8 cellular contexts compared by ENCODE assay signal in the genomic region with DNA sequence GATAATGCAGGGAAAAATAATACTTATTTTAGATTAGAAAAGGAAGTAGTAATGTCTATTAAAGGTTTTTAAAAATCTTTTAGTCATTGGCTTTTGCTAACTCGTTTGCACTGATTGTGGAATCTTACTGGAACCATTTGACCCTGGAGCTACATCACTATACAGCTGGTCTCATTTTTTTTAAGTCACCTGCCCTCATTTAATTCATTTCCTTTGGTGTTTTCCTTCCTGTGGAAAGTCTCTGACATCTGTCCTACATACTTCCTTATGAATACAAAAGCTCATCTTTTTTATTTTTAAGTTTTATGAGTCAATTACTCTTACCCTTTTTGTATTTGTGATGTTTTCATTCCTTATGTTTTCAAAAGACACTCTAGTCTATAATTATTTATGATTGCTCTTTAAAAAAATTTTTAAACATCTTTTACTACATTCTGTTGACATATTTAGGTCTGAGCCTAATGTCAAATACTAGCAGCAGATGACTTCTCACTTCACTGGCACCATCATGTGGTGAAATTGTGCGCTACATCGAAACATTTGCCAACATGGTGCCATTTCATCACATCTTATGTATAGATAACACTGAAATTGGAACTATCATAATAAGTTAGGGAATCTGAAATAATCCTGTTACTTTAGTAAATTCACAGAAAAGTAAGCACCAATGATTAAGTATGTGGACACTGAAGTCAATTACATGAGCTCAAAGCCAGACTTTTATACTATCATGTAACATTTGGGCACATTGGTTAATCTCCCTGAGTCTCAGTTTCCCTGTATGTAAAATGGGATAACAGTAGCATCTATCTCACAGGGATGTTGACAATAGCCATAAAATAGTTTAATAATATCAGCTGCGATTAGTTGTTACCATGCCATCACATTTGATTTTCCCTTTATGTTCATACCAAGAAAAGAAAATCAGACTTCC. TPM values are rescaled to one million over a fixed set of nuclear protein-coding genes. Genes with fewer than 3 reads are reported as not detected.
DNase-seq lines count a peak whose midpoint lies in the region; ATAC-seq, FAIRE-seq and TF ChIP-seq lines count a peak whose summit lies in the region.

No MANE protein-coding gene starts in this region.

- peak; percentile 54 for TF ChIP-seq CTCF in CD8-positive, alpha-beta T cell (IDR thresholded peaks at IDR 0.05)
- TF ChIP-seq CTCF in glutamatergic neuron (IDR thresholded peaks at IDR 0.05; ENCODE audit: partially characterized antibody, unreplicated experiment): peak; percentile 76

- peak; percentile 32 to 65 (median 42) for DNase-seq in CD8-positive, alpha-beta T cell
- DNase-seq in GM19239 (ENCODE audit: insufficient read length, low spot score) (no peak), HuH-7 (ENCODE audit: low spot score) (peak; percentile 8), SJCRH30 (peak; percentile 42 to 77), glutamatergic neuron (peak; percentile 71), retina (peak; percentile 61), cortex of kidney (lab: John Stamatoyannopoulos, UW) (no peak)
- DNase-seq in activated naive CD4-positive, alpha-beta T cell treated with anti-CD3 and anti-CD28 coated beads, Interleukin-2, amount 50 U/mL, for 16 hours: peak; percentile 71

- H3K4me1 Mint-ChIP-seq in CD8-positive, alpha-beta T cell (ENCODE audit: low read depth): no peaks in the 10 kb centered on the region
- H3K4me1 Mint-ChIP-seq in glutamatergic neuron (ENCODE audit: low read depth, unreplicated experiment): no peaks in the 10 kb centered on the region

- H3K27ac Mint-ChIP-seq in CD8-positive, alpha-beta T cell: no peak overlapping the region
- no peak overlapping the region for H3K27ac Mint-ChIP-seq in glutamatergic neuron (ENCODE audit: unreplicated experiment)

- peak; percentile 98 for FAIRE-seq in GM19239 (lab: Jason Lieb, UNC)

- H3K36me3 ChIP-seq in CD8-positive, alpha-beta T cell (ENCODE audit: insufficient read depth, low read length): no peaks in the 10 kb centered on the region
- H3K36me3 ChIP-seq in SJCRH30: no peaks in the 10 kb centered on the region

- peak; percentile 81 for ATAC-seq in CD8-positive, alpha-beta T cell

- H3K4me3 ChIP-seq in CD8-positive, alpha-beta T cell (ENCODE audit: low read depth, low read length): no peak overlapping the region
- H3K4me3 ChIP-seq in SJCRH30: no peak overlapping the region

- no peak overlapping the region for H3K4me3 Mint-ChIP-seq in CD8-positive, alpha-beta T cell
- H3K4me3 Mint-ChIP-seq in glutamatergic neuron (ENCODE audit: unreplicated experiment): no peak overlapping the region

- H3K27me3 Mint-ChIP-seq in CD8-positive, alpha-beta T cell (ENCODE audit: low read depth): peaks cover 9% of the 10 kb centered on the region
- peaks cover 2% of the 10 kb centered on the region for H3K27me3 Mint-ChIP-seq in glutamatergic neuron (ENCODE audit: unreplicated experiment)

- no peaks in the 10 kb centered on the region for H3K27me3 ChIP-seq in CD8-positive, alpha-beta T cell (ENCODE audit: insufficient read depth, low read length)
- no peaks in the 10 kb centered on the region for H3K27me3 ChIP-seq in SJCRH30

- no peaks in the 10 kb centered on the region for H3K4me1 ChIP-seq in CD8-positive, alpha-beta T cell (ENCODE audit: insufficient read depth, low read length)
- no peaks in the 10 kb centered on the region for H3K4me1 ChIP-seq in SJCRH30

- H3K36me3 Mint-ChIP-seq in CD8-positive, alpha-beta T cell: no peaks in the 10 kb centered on the region
- peaks cover 13% of the 10 kb centered on the region for H3K36me3 Mint-ChIP-seq in glutamatergic neuron (ENCODE audit: unreplicated experiment)

- CTCF ChIA-PET in CD8-positive, alpha-beta T cell (lab: Charles Lee): interaction anchor here (0.6 to 1.7 kb wide), 8 partner anchors 9 to 459 kb away, joined by 3 to 10 read pairs (median 3); no protein-coding TSS in a partner anchor

- POLR2A ChIA-PET in CD8-positive, alpha-beta T cell (lab: Charles Lee): interaction anchor here (1.1 kb wide), 1 partner anchor 9 kb away, joined by 3 read pairs; no protein-coding TSS in a partner anchor

- no peak overlapping the region for H3K27ac ChIP-seq in CD8-positive, alpha-beta T cell (ENCODE audit: low read depth, low read length)
- H3K27ac ChIP-seq in SJCRH30: no peak overlapping the region

- peaks cover 9% of the 10 kb centered on the region for H3K9me3 Mint-ChIP-seq in CD8-positive, alpha-beta T cell
- peaks cover 4% of the 10 kb centered on the region for H3K9me3 Mint-ChIP-seq in glutamatergic neuron (ENCODE audit: unreplicated experiment)

- intact Hi-C loops in CD8-positive, alpha-beta T cell (cut with DNase I, micrococcal nuclease): loop anchor here (1.0 to 10.0 kb wide), 5 partner anchors 373 to 1435 kb away; no protein-coding TSS in a partner anchor

- H3K9me3 ChIP-seq in CD8-positive, alpha-beta T cell (ENCODE audit: low read length): no peaks in the 10 kb centered on the region
- no peaks in the 10 kb centered on the region for H3K9me3 ChIP-seq in SJCRH30 (replicated peaks)

RNA-seq across cellular contexts. Expression of a gene that starts 9.4 kb away (rescaled TPM):
- total RNA-seq in CD8-positive, alpha-beta T cell: 1 to 10 TPM; 7.6 to 9.4 TPM
- 1.3 and 3.6 TPM in 2 replicates for total RNA-seq in SJCRH30 (2014; rRNA removed; shearing (Covaris generic))
- 3.5 TPM for total RNA-seq in glutamatergic neuron (ENCODE audit: unreplicated experiment)

Comparison
In these comparisons a context has a peak if more than half of its experiments do, and no peak if none do; other contexts are left out.
1. DNase-seq: peak in CD8-positive, alpha-beta T cell (7 of 7), HuH-7 (single experiment), SJCRH30 (2 of 2), activated naive CD4-positive, alpha-beta T cell treated with anti-CD3 and anti-CD28 coated beads, Interleukin-2, amount 50 U/mL, for 16 hours (single experiment), glutamatergic neuron (single experiment) and retina (single experiment); none in GM19239 (single experiment) and cortex of kidney (single experiment).